1 cellular context compared by ENCODE assay signal in the genomic region with DNA sequence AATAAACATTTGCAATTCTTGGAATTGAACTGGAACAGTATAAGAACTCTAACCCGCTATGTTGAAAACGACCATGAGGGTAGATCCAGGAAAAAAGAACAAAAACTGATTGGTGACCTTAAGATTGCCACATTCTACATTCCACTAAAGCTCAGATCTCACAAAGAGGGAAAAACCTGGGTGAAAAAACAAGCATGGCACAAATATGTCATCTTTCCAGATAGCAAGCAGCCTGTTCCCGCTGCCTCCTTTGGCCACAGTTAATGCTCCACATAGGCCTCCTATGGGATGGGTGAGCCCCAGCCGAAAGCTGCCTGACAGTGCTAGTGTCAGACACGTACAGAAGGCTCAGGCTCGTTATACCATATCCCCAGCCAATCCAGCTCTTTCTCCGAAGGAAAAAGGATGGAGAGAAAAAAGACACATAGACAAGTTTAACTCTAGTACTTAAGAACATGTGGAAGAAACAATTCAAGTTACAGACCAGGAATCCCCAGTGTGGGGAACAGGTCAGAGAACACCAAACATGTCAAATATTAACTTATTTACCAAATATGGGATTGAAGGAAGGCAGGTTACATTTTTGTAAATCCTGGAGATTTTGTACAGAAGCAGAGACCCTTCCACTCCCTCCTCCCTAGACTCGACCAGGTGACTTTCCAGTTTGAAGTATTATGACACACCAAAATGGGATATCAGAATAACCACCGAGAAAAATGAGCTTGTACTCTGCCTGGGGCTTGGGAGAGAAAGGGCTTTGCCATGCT.
TF ChIP-seq lines count a peak whose summit lies in the region.

No MANE protein-coding gene starts in this region.

TF ChIP-seq in HepG2, 621 proteins besides CTCF, POLR2A, EP300 and RAD21:
- TF ChIP-seq POLR2AphosphoS5 (IDR thresholded peaks at IDR 0.05; ENCODE audit: low read depth, low read length) (0 out of 2 replicates have a peak, but pooled peaks have one; percentile 43), RBM22 (optimal IDR thresholded peaks at IDR 0.05; ENCODE audit: low read length) (peak; percentile 59), RARA (CRISPR knock-in tag; IDR thresholded peaks at IDR 0.05) (no peak), SRF (IDR thresholded peaks at IDR 0.05; ENCODE audit: low read depth, low read length) (peak; percentile 79), POLR2G (IDR thresholded peaks at IDR 0.05; ENCODE audit: low read depth, low read length) (peak; percentile 29; the same call in 1 of the 2 replicates)
